Comparison of ENCODE assay signal across 14 cellular contexts in genomic region chr2:189163889-189164288, GRCh38. TPM values are rescaled to one million over a fixed set of nuclear protein-coding genes. Genes with fewer than 3 reads are reported as not detected.
A peak's percentile ranks its signal among the peaks of the same experiment; 100 is the strongest.
DNase-seq lines count a peak whose midpoint lies in the region; ATAC-seq, FAIRE-seq and TF ChIP-seq lines count a peak whose summit lies in the region.
"Had no signal": no experiment of that assay in that cellular context is flagged by ENCODE, and none has a peak within 500 bp of the region (broad histone marks: within the 10 kb centered on the region; RNA-seq: fewer than 3 reads in every experiment).

No MANE protein-coding gene starts in this region.

- H3K27me3 Mint-ChIP-seq in type B pancreatic cell (no peaks in the 10 kb centered on the region), CD14-positive monocyte (ENCODE audit: low read depth in 3 of 3) (peaks cover 0 to 1% (median 0%) of the 10 kb centered on the region in 3 donors)
- H3K27me3 Mint-ChIP-seq in naive thymus-derived CD8-positive, alpha-beta T cell, result peaks cover 0 to 1% (median 0%) of the 10 kb centered on the region in 5 donors
- H3K27me3 Mint-ChIP-seq: activated CD8-positive, alpha-beta memory T cell treated with anti-CD3 and anti-CD28 coated beads, Interleukin-2, amount 10 ng/mL, durations not matched to agents 7 days and 5 days; IgD-negative memory B cell had no signal

- peak; percentile 45 for DNase-seq in HTR-8/SVneo (ENCODE audit: insufficient read length, low spot score)
- no peak for DNase-seq in coronary artery (ENCODE audit: low spot score)
- peak; percentile 44 for DNase-seq in mesendoderm
- no peak for DNase-seq in type B pancreatic cell (ENCODE audit: extremely low spot score, unreplicated experiment)
- no peak for DNase-seq in H7
- no peak for DNase-seq in CD14-positive monocyte (ENCODE audit: low spot score)
- no peak for DNase-seq in naive thymus-derived CD8-positive, alpha-beta T cell
- DNase-seq: activated CD8-positive, alpha-beta memory T cell treated with anti-CD3 and anti-CD28 coated beads, Interleukin-2, amount 10 ng/mL, durations not matched to agents 7 days and 5 days; colonic mucosa; immature natural killer cell; NCI-H345; small intestine had no signal

- intact Hi-C loops in CD14-positive monocyte (cut with micrococcal nuclease), result no loop called here

- H3K18ac ChIP-seq in mesendoderm (ENCODE audit: low read length), result no peak overlapping the region

- WGBS in mesendoderm (ENCODE audit: extremely low coverage, insufficient coverage, low lambda C conversion rate), result no CpG with 5 or more reads among the region's 3 CpGs

- H4K8ac ChIP-seq in mesendoderm (ENCODE audit: low read depth, low read length), result no peak overlapping the region

- POLR2A ChIA-PET in naive thymus-derived CD8-positive, alpha-beta T cell (lab: Charles Lee), result no interaction called here

- H3K4me3 Mint-ChIP-seq in type B pancreatic cell, result no peak overlapping the region
- H3K4me3 Mint-ChIP-seq in CD14-positive monocyte, result no peak overlapping the region
- H3K4me3 Mint-ChIP-seq in naive thymus-derived CD8-positive, alpha-beta T cell, result no peak overlapping the region
- H3K4me3 Mint-ChIP-seq: activated CD8-positive, alpha-beta memory T cell treated with anti-CD3 and anti-CD28 coated beads, Interleukin-2, amount 10 ng/mL, durations not matched to agents 7 days and 5 days; IgD-negative memory B cell; immature natural killer cell; stimulated activated effector memory CD8-positive, alpha-beta T cell treated with anti-CD3 and anti-CD28 coated beads, Interleukin-12 subunit alpha, Interleukin-12 subunit beta, amount 100 ng/mL, for 72 hours had no signal

- no peaks in the 10 kb centered on the region for H3K36me3 ChIP-seq in mesendoderm (ENCODE audit: control insufficient read depth, insufficient read depth, low read length)
- H3K36me3 ChIP-seq in H7 (replicated peaks; ENCODE audit: control insufficient read depth, insufficient read depth, low read length), result no peaks in the 10 kb centered on the region
- H3K36me3 ChIP-seq: colonic mucosa had no signal

- H3K4me1 Mint-ChIP-seq in type B pancreatic cell (ENCODE audit: unreplicated experiment) (peaks cover 35% of the 10 kb centered on the region), CD14-positive monocyte (no peaks in the 10 kb centered on the region)
- H3K4me1 Mint-ChIP-seq in naive thymus-derived CD8-positive, alpha-beta T cell, result no peaks in the 10 kb centered on the region
- H3K4me1 Mint-ChIP-seq: activated CD8-positive, alpha-beta memory T cell treated with anti-CD3 and anti-CD28 coated beads, Interleukin-2, amount 10 ng/mL, durations not matched to agents 7 days and 5 days; IgD-negative memory B cell; immature natural killer cell; stimulated activated effector memory CD8-positive, alpha-beta T cell treated with anti-CD3 and anti-CD28 coated beads, Interleukin-12 subunit alpha, Interleukin-12 subunit beta, amount 100 ng/mL, for 72 hours had no signal

- H3K36me3 Mint-ChIP-seq in type B pancreatic cell, result no peaks in the 10 kb centered on the region
- no peaks in the 10 kb centered on the region for H3K36me3 Mint-ChIP-seq in CD14-positive monocyte
- H3K36me3 Mint-ChIP-seq in naive thymus-derived CD8-positive, alpha-beta T cell, result peaks cover 0 to 3% (median 0%) of the 10 kb centered on the region in 3 donors
- H3K36me3 Mint-ChIP-seq: activated CD8-positive, alpha-beta memory T cell treated with anti-CD3 and anti-CD28 coated beads, Interleukin-2, amount 10 ng/mL, durations not matched to agents 7 days and 5 days; immature natural killer cell; stimulated activated effector memory CD8-positive, alpha-beta T cell treated with anti-CD3 and anti-CD28 coated beads, Interleukin-12 subunit alpha, Interleukin-12 subunit beta, amount 100 ng/mL, for 72 hours had no signal

- TF ChIP-seq CTCF in coronary artery (IDR thresholded peaks at IDR 0.05) (no peak), type B pancreatic cell (conservative IDR thresholded peaks at IDR 0.05) (no peak), CD14-positive monocyte (IDR thresholded peaks at IDR 0.05) (no peak)

- H2BK120ac ChIP-seq in mesendoderm (ENCODE audit: low read depth, low read length), result no peak overlapping the region

- no peaks in the 10 kb centered on the region for H3K9me3 Mint-ChIP-seq in type B pancreatic cell
- H3K9me3 Mint-ChIP-seq in CD14-positive monocyte, result peaks cover 0 to 2% (median 0%) of the 10 kb centered on the region in 7 donors
- no peaks in the 10 kb centered on the region for H3K9me3 Mint-ChIP-seq in naive thymus-derived CD8-positive, alpha-beta T cell
- H3K9me3 Mint-ChIP-seq: IgD-negative memory B cell; stimulated activated effector memory CD8-positive, alpha-beta T cell treated with anti-CD3 and anti-CD28 coated beads, Interleukin-12 subunit alpha, Interleukin-12 subunit beta, amount 100 ng/mL, for 72 hours had no signal

- no peak overlapping the region for H3K56ac ChIP-seq in mesendoderm (ENCODE audit: low read length)

- H3K4me1 ChIP-seq in mesendoderm (ENCODE audit: control insufficient read depth, low read depth, low read length), result peaks cover 1% of the 10 kb centered on the region
- H3K4me1 ChIP-seq: colonic mucosa had no signal

- H2AK5ac ChIP-seq in mesendoderm (ENCODE audit: low read length), result no peak overlapping the region

- H3K79me2 ChIP-seq in mesendoderm (ENCODE audit: control insufficient read depth, insufficient read depth, low read length), result peaks cover 46% of the 10 kb centered on the region

- no peak overlapping the region for H3K4me2 ChIP-seq in mesendoderm (ENCODE audit: low read length)

- H3K4me3 ChIP-seq in coronary artery, result no peak overlapping the region
- no peak overlapping the region for H3K4me3 ChIP-seq in mesendoderm (ENCODE audit: low read length)
- no peak overlapping the region for H3K4me3 ChIP-seq in H7 (ENCODE audit: insufficient read depth, low read depth, low read length)
- H3K4me3 ChIP-seq: colonic mucosa had no signal

- H3K27ac ChIP-seq in coronary artery, result peak overlapping the region; percentile 63 to 72
- H3K27ac ChIP-seq in mesendoderm (ENCODE audit: low read depth, low read length), result no peak overlapping the region
- H3K27ac ChIP-seq: colonic mucosa had no signal

- peak overlapping the region; percentile 30 for H3K27ac Mint-ChIP-seq in type B pancreatic cell
- no peak overlapping the region for H3K27ac Mint-ChIP-seq in CD14-positive monocyte
- H3K27ac Mint-ChIP-seq in naive thymus-derived CD8-positive, alpha-beta T cell, result no peak overlapping the region
- H3K27ac Mint-ChIP-seq: activated CD8-positive, alpha-beta memory T cell treated with anti-CD3 and anti-CD28 coated beads, Interleukin-2, amount 10 ng/mL, durations not matched to agents 7 days and 5 days; IgD-negative memory B cell; immature natural killer cell; stimulated activated effector memory CD8-positive, alpha-beta T cell treated with anti-CD3 and anti-CD28 coated beads, Interleukin-12 subunit alpha, Interleukin-12 subunit beta, amount 100 ng/mL, for 72 hours had no signal

- no peak overlapping the region for H3K9ac ChIP-seq in mesendoderm (ENCODE audit: low read length)

- FAIRE-seq in HTR-8/SVneo (lab: Jason Lieb, UNC), result peak; percentile 63

- H3K23ac ChIP-seq in mesendoderm (ENCODE audit: low read length), result no peak overlapping the region

- no peaks in the 10 kb centered on the region for H3K27me3 ChIP-seq in mesendoderm (ENCODE audit: insufficient read depth, low read length, poor library complexity)
- H3K27me3 ChIP-seq in H7 (ENCODE audit: control insufficient read depth, insufficient read depth, low read length), result no peaks in the 10 kb centered on the region
- H3K27me3 ChIP-seq: colonic mucosa had no signal

- no peak overlapping the region for H4K5ac ChIP-seq in mesendoderm (ENCODE audit: low read length)

- no peak overlapping the region for H2BK5ac ChIP-seq in mesendoderm (ENCODE audit: low read length)

- no peak for ATAC-seq in naive thymus-derived CD8-positive, alpha-beta T cell
- ATAC-seq: activated CD8-positive, alpha-beta memory T cell treated with anti-CD3 and anti-CD28 coated beads, Interleukin-2, amount 10 ng/mL, durations not matched to agents 7 days and 5 days; stimulated activated effector memory CD8-positive, alpha-beta T cell treated with anti-CD3 and anti-CD28 coated beads, Interleukin-12 subunit alpha, Interleukin-12 subunit beta, amount 100 ng/mL, for 72 hours had no signal

- H3K79me1 ChIP-seq in mesendoderm (ENCODE audit: low read length), result no peaks in the 10 kb centered on the region

- H2BK15ac ChIP-seq in mesendoderm (replicated peaks; ENCODE audit: low read depth), result no peak overlapping the region

- H3K4ac ChIP-seq in mesendoderm (ENCODE audit: low read depth, low read length), result no peak overlapping the region

RNA-seq across cellular contexts. Expression of gene COL5A2, which starts 15.7 kb away (rescaled TPM):
- polyA plus RNA-seq in mesendoderm (2013, experiment 1 of 2), result 74.1 TPM
- polyA plus RNA-seq in mesendoderm (2013, experiment 2 of 2), result 72.8 TPM
- total RNA-seq in type B pancreatic cell (ENCODE audit: low replicate concordance), result 38.5 and 137 TPM in 2 replicates
- total RNA-seq in H7 (2014; rRNA removed; shearing (Covaris generic)), result 130 and 149 TPM in 2 replicates
- not detected for polyA plus RNA-seq in CD14-positive monocyte
- total RNA-seq in naive thymus-derived CD8-positive, alpha-beta T cell, result 1 to 10 TPM; 1.6 to 2.1 TPM
- polyA plus RNA-seq in naive thymus-derived CD8-positive, alpha-beta T cell, result under 1 TPM in 2 of 3 donors, not detected in 1; 0.10 to 0.39 TPM
- polyA plus RNA-seq: IgD-negative memory B cell had no signal

Comparison
In these comparisons a context has a peak if more than half of its experiments do, and no peak if none do; other contexts are left out.
1. DNase-seq: peak in HTR-8/SVneo (single experiment) and mesendoderm (single experiment); none in coronary artery (single experiment), type B pancreatic cell (single experiment), H7 (single experiment), CD14-positive monocyte (single experiment) and naive thymus-derived CD8-positive, alpha-beta T cell (0 of 10).
2. RNA of gene COL5A2, which starts 15.7 kb away (total RNA-seq): 130 to 149 TPM in H7 and 38.5 to 137 TPM in type B pancreatic cell; 1.6 to 2.1 TPM in naive thymus-derived CD8-positive, alpha-beta T cell; every median in the first group is over 10 times any median in the second.